2 cellular contexts compared by ENCODE assay signal in the genomic region with DNA sequence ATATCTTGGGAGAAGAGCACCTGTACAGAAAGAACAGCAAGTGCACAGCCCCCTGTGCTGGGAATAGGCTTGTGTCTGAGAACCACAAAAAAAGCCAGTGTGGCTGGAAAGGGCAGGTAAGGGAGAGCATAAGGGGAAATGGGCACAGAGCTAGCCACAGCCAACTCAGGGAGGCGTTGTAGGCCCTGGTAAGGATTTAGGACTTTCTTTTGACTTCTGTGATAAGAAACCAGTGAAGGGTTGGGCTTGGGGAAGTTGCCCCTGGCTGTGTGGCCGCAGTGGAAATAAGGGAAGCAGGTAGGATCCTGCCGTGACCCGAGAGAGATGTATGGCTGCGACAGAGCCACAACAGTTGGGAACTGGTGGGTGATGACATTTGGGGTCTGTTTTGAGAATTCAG.
TF ChIP-seq lines count a peak whose summit lies in the region.

No MANE protein-coding gene starts in this region.

TF ChIP-seq in IMR-90, 13 proteins besides CTCF, POLR2A, EP300 and RAD21:
- TF ChIP-seq RFX5 (IDR thresholded peaks at IDR 0.05; ENCODE audit: low read depth, low read length) = no peak
- no peak for TF ChIP-seq BHLHE40 (IDR thresholded peaks at IDR 0.05; ENCODE audit: low read depth, low read length)
- TF ChIP-seq, protein P1, sequence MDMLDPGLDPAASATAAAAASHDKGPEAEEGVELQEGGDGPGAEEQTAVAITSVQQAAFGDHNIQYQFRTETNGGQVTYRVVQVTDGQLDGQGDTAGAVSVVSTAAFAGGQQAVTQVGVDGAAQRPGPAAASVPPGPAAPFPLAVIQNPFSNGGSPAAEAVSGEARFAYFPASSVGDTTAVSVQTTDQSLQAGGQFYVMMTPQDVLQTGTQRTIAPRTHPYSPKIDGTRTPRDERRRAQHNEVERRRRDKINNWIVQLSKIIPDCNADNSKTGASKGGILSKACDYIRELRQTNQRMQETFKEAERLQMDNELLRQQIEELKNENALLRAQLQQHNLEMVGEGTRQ (IDR thresholded peaks at IDR 0.05; ENCODE audit: low read depth, low read length) = no peak
- no peak for TF ChIP-seq MXI1 (IDR thresholded peaks at IDR 0.05; ENCODE audit: borderline replicate concordance, low read depth, low read length)
- no peak for TF ChIP-seq CEBPB (IDR thresholded peaks at IDR 0.05; ENCODE audit: low read depth, low read length)
- no peak for TF ChIP-seq SMC3 (IDR thresholded peaks at IDR 0.05; ENCODE audit: low read depth, low read length)
- TF ChIP-seq, protein P2, sequence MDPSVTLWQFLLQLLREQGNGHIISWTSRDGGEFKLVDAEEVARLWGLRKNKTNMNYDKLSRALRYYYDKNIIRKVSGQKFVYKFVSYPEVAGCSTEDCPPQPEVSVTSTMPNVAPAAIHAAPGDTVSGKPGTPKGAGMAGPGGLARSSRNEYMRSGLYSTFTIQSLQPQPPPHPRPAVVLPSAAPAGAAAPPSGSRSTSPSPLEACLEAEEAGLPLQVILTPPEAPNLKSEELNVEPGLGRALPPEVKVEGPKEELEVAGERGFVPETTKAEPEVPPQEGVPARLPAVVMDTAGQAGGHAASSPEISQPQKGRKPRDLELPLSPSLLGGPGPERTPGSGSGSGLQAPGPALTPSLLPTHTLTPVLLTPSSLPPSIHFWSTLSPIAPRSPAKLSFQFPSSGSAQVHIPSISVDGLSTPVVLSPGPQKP (IDR thresholded peaks at IDR 0.05; ENCODE audit: borderline replicate concordance, low read depth, low read length) = no peak
- no peak for TF ChIP-seq CHD1 (IDR thresholded peaks at IDR 0.05; ENCODE audit: low read depth, low read length)
- TF ChIP-seq FOS (IDR thresholded peaks at IDR 0.05; ENCODE audit: low read depth, low read length) = no peak
- no peak for TF ChIP-seq MAZ (IDR thresholded peaks at IDR 0.05; ENCODE audit: borderline replicate concordance, low read depth, low read length)

TF ChIP-seq in H1, 55 proteins besides CTCF, POLR2A, EP300 and RAD21:
- TF ChIP-seq GABPA (IDR thresholded peaks at IDR 0.05; ENCODE audit: borderline replicate concordance, insufficient read depth, low read length) (no peak), CHD2 (IDR thresholded peaks at IDR 0.05; ENCODE audit: low read length) (no peak), BACH1 (IDR thresholded peaks at IDR 0.05; ENCODE audit: low read length) (no peak), NANOG (IDR thresholded peaks at IDR 0.05; ENCODE audit: insufficient read depth, low read depth, low read length, poor library complexity, severe bottlenecking) (no peak), JUN (IDR thresholded peaks at IDR 0.05; ENCODE audit: low read depth, low read length) (no peak), KDM1A (IDR thresholded peaks at IDR 0.05; ENCODE audit: borderline replicate concordance, low read length) (no peak), SAP30 (IDR thresholded peaks at IDR 0.05; ENCODE audit: insufficient read depth, insufficient replicate concordance, low read length) (no peak), SRF (IDR thresholded peaks at IDR 0.05; ENCODE audit: low read depth, low read length) (no peak)
- TF ChIP-seq, protein P3, sequence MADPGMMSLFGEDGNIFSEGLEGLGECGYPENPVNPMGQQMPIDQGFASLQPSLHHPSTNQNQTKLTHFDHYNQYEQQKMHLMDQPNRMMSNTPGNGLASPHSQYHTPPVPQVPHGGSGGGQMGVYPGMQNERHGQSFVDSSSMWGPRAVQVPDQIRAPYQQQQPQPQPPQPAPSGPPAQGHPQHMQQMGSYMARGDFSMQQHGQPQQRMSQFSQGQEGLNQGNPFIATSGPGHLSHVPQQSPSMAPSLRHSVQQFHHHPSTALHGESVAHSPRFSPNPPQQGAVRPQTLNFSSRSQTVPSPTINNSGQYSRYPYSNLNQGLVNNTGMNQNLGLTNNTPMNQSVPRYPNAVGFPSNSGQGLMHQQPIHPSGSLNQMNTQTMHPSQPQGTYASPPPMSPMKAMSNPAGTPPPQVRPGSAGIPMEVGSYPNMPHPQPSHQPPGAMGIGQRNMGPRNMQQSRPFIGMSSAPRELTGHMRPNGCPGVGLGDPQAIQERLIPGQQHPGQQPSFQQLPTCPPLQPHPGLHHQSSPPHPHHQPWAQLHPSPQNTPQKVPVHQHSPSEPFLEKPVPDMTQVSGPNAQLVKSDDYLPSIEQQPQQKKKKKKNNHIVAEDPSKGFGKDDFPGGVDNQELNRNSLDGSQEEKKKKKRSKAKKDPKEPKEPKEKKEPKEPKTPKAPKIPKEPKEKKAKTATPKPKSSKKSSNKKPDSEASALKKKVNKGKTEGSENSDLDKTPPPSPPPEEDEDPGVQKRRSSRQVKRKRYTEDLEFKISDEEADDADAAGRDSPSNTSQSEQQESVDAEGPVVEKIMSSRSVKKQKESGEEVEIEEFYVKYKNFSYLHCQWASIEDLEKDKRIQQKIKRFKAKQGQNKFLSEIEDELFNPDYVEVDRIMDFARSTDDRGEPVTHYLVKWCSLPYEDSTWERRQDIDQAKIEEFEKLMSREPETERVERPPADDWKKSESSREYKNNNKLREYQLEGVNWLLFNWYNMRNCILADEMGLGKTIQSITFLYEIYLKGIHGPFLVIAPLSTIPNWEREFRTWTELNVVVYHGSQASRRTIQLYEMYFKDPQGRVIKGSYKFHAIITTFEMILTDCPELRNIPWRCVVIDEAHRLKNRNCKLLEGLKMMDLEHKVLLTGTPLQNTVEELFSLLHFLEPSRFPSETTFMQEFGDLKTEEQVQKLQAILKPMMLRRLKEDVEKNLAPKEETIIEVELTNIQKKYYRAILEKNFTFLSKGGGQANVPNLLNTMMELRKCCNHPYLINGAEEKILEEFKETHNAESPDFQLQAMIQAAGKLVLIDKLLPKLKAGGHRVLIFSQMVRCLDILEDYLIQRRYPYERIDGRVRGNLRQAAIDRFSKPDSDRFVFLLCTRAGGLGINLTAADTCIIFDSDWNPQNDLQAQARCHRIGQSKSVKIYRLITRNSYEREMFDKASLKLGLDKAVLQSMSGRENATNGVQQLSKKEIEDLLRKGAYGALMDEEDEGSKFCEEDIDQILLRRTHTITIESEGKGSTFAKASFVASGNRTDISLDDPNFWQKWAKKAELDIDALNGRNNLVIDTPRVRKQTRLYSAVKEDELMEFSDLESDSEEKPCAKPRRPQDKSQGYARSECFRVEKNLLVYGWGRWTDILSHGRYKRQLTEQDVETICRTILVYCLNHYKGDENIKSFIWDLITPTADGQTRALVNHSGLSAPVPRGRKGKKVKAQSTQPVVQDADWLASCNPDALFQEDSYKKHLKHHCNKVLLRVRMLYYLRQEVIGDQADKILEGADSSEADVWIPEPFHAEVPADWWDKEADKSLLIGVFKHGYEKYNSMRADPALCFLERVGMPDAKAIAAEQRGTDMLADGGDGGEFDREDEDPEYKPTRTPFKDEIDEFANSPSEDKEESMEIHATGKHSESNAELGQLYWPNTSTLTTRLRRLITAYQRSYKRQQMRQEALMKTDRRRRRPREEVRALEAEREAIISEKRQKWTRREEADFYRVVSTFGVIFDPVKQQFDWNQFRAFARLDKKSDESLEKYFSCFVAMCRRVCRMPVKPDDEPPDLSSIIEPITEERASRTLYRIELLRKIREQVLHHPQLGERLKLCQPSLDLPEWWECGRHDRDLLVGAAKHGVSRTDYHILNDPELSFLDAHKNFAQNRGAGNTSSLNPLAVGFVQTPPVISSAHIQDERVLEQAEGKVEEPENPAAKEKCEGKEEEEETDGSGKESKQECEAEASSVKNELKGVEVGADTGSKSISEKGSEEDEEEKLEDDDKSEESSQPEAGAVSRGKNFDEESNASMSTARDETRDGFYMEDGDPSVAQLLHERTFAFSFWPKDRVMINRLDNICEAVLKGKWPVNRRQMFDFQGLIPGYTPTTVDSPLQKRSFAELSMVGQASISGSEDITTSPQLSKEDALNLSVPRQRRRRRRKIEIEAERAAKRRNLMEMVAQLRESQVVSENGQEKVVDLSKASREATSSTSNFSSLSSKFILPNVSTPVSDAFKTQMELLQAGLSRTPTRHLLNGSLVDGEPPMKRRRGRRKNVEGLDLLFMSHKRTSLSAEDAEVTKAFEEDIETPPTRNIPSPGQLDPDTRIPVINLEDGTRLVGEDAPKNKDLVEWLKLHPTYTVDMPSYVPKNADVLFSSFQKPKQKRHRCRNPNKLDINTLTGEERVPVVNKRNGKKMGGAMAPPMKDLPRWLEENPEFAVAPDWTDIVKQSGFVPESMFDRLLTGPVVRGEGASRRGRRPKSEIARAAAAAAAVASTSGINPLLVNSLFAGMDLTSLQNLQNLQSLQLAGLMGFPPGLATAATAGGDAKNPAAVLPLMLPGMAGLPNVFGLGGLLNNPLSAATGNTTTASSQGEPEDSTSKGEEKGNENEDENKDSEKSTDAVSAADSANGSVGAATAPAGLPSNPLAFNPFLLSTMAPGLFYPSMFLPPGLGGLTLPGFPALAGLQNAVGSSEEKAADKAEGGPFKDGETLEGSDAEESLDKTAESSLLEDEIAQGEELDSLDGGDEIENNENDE (IDR thresholded peaks at IDR 0.05; ENCODE audit: insufficient replicate concordance, low read length) = no peak
- TF ChIP-seq, protein P4, sequence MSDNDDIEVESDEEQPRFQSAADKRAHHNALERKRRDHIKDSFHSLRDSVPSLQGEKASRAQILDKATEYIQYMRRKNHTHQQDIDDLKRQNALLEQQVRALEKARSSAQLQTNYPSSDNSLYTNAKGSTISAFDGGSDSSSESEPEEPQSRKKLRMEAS (IDR thresholded peaks at IDR 0.05) = no peak
